In genomic region chr1:182397653-182398388, GRCh38 we compare ENCODE assay signal across 2 cellular contexts.
TF ChIP-seq lines count a peak whose summit lies in the region.

No MANE protein-coding gene starts in this region.

TF ChIP-seq in IMR-90, 13 proteins besides CTCF, POLR2A, EP300 and RAD21:
- TF ChIP-seq FOS (IDR thresholded peaks at IDR 0.05; ENCODE audit: low read depth, low read length): no peak
- no peak for TF ChIP-seq BHLHE40 (IDR thresholded peaks at IDR 0.05; ENCODE audit: low read depth, low read length)
- TF ChIP-seq MAFK (IDR thresholded peaks at IDR 0.05; ENCODE audit: low read depth, low read length): no peak

TF ChIP-seq in liver, 16 proteins besides CTCF, POLR2A, EP300 and RAD21:
- TF ChIP-seq EGR1 (IDR thresholded peaks at IDR 0.05; ENCODE audit: low read depth in 2 of 2): no peak
- peak; percentile 32 to 38 for TF ChIP-seq HNF4A (conservative IDR thresholded peaks at IDR 0.05)
- TF ChIP-seq FOXA2 (IDR thresholded peaks at IDR 0.05): no peak
- TF ChIP-seq, protein P1, sequence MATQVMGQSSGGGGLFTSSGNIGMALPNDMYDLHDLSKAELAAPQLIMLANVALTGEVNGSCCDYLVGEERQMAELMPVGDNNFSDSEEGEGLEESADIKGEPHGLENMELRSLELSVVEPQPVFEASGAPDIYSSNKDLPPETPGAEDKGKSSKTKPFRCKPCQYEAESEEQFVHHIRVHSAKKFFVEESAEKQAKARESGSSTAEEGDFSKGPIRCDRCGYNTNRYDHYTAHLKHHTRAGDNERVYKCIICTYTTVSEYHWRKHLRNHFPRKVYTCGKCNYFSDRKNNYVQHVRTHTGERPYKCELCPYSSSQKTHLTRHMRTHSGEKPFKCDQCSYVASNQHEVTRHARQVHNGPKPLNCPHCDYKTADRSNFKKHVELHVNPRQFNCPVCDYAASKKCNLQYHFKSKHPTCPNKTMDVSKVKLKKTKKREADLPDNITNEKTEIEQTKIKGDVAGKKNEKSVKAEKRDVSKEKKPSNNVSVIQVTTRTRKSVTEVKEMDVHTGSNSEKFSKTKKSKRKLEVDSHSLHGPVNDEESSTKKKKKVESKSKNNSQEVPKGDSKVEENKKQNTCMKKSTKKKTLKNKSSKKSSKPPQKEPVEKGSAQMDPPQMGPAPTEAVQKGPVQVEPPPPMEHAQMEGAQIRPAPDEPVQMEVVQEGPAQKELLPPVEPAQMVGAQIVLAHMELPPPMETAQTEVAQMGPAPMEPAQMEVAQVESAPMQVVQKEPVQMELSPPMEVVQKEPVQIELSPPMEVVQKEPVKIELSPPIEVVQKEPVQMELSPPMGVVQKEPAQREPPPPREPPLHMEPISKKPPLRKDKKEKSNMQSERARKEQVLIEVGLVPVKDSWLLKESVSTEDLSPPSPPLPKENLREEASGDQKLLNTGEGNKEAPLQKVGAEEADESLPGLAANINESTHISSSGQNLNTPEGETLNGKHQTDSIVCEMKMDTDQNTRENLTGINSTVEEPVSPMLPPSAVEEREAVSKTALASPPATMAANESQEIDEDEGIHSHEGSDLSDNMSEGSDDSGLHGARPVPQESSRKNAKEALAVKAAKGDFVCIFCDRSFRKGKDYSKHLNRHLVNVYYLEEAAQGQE (IDR thresholded peaks at IDR 0.05): no peak
- no peak for TF ChIP-seq TAF1 (conservative IDR thresholded peaks at IDR 0.05)
- no peak for TF ChIP-seq JUND (IDR thresholded peaks at IDR 0.05)
